In genomic region chr10:13633689-13634088, GRCh38 we compare ENCODE assay signal across 10 cellular contexts. TPM values are rescaled to one million over a fixed set of nuclear protein-coding genes. Genes with fewer than 3 reads are reported as not detected.
A peak's percentile ranks its signal among the peaks of the same experiment; 100 is the strongest.
DNase-seq lines count a peak whose midpoint lies in the region; ATAC-seq and TF ChIP-seq lines count a peak whose summit lies in the region.
"Had no signal": no experiment of that assay in that cellular context is flagged by ENCODE, and none has a peak within 500 bp of the region (broad histone marks: within the 10 kb centered on the region; RNA-seq: fewer than 3 reads in every experiment).

No MANE protein-coding gene starts in this region.

- no peak for TF ChIP-seq POLR2A in breast epithelium (IDR thresholded peaks at IDR 0.05)

- H3K27ac ChIP-seq in ascending aorta (peak overlapping the region; percentile 68 to 77), left ventricle myocardium inferior (replicated peaks) (peak overlapping the region; percentile 88), breast epithelium (peak overlapping the region in 1 of 2 donors; percentile 65)
- H3K27ac ChIP-seq: SK-N-MC had no signal

- H3K27me3 ChIP-seq in ascending aorta (no peaks in the 10 kb centered on the region), left ventricle myocardium inferior (ENCODE audit: low read depth) (no peaks in the 10 kb centered on the region), breast epithelium (no peaks in the 10 kb centered on the region)

- TF ChIP-seq CTCF in ascending aorta (IDR thresholded peaks at IDR 0.05): no peak
- no peak for TF ChIP-seq CTCF in left ventricle myocardium inferior (IDR thresholded peaks at IDR 0.05; ENCODE audit: borderline replicate concordance)
- TF ChIP-seq CTCF in breast epithelium (IDR thresholded peaks at IDR 0.05): no peak

- H3K36me3 ChIP-seq in ascending aorta (peaks cover 8 to 23% of the 10 kb centered on the region in 2 donors), left ventricle myocardium inferior (peaks cover 18% of the 10 kb centered on the region), breast epithelium (no peaks in the 10 kb centered on the region)

- H3K9me3 ChIP-seq in ascending aorta (no peaks in the 10 kb centered on the region), left ventricle myocardium inferior (replicated peaks) (no peaks in the 10 kb centered on the region), breast epithelium (no peaks in the 10 kb centered on the region)

- peak; percentile 96 for ATAC-seq in sciatic nerve
- ATAC-seq in GM18873 (IDR thresholded peaks at IDR 0.05; ENCODE audit: low FRiP score, unreplicated experiment): no peak

- H3K4me1 ChIP-seq in ascending aorta (peaks cover 0 to 9% of the 10 kb centered on the region in 2 donors), left ventricle myocardium inferior (peaks cover 22% of the 10 kb centered on the region), breast epithelium (no peaks in the 10 kb centered on the region)

- H3K4me3 ChIP-seq in ascending aorta (peak overlapping the region in 1 of 2 donors; percentile 9), left ventricle myocardium inferior (no peak overlapping the region), breast epithelium (no peak overlapping the region)
- H3K4me3 ChIP-seq: SK-N-MC had no signal

- intact Hi-C loops in ascending aorta (cut with DNase I): no loop called here
- intact Hi-C loops in left ventricle myocardium inferior (cut with micrococcal nuclease): no loop called here
- intact Hi-C loops in sciatic nerve (cut with DNase I): no loop called here
- intact Hi-C loops in breast epithelium (cut with DNase I; ENCODE audit: low total_unique reads): no loop called here

- DNase-seq in EH (ENCODE audit: low read depth) (peak; percentile 26), ascending aorta (ENCODE audit: low spot score in 2 of 2) (peak in 1 of 2 donors; percentile 77), left ventricle myocardium inferior (peak; percentile 78), sciatic nerve (ENCODE audit: low spot score) (no peak), kidney glomerular epithelial cell (lab: John Stamatoyannopoulos, UW) (no peak), breast epithelium (ENCODE audit: low spot score in 2 of 2) (no peak), NCI-H2227 (lab: John Stamatoyannopoulos, UW; ENCODE audit: unreplicated experiment) (no peak)
- DNase-seq: NCI-H1436 treated with DMSO at 0.1 percent for 48 hours had no signal

RNA-seq across cellular contexts. Expression of gene PRPF18, which starts 46.9 kb away (rescaled TPM):
- 3.4 TPM for total RNA-seq in ascending aorta
- total RNA-seq in left ventricle myocardium inferior: 14.7 TPM
- 23.4 TPM for total RNA-seq in sciatic nerve
- total RNA-seq in breast epithelium: 10 to 100 TPM; 29.6 to 48.6 (median 36.7) TPM

Comparison
In these comparisons a context has a peak if more than half of its experiments do, and no peak if none do; other contexts are left out.
1. DNase-seq: peak in EH (single experiment) and left ventricle myocardium inferior (single experiment); none in sciatic nerve (single experiment), kidney glomerular epithelial cell (single experiment), breast epithelium (0 of 2) and NCI-H2227 (single experiment).